ENCODE assay signal across 18 cellular contexts in the genomic region with DNA sequence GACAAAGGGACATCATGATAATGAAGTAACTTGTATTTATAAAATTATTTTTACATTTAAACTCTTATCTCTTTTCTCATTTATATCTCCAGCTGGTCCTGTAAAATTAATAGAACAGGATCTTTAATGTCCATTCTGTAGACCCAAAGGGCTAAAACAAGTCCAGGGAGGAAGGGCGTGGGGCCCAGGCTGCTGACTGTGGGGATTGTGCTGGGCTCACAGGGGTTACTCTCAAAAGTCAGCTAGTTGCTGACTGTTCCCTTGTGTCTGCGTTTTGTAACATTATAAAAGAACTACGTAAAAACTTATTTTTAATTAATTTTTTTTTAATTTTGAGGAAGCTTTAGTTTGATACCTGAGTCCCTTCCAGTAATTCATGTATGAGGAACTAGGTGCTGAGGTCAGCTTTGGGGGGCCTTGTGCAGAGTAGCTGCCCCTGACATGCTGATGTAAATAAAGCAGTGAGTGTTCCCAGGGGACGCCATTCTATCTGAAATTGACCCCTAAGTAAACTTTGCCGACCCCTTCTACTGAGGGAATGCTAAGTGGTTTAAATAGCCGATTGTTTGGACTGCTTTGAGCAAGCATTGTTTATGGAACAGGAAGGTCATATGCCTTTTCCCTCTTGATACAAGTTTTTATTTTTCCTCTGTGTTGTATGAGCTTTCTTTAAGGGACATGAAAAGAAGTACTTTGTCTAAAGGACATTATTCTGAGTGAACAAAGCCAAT. TPM values are rescaled to one million over a fixed set of nuclear protein-coding genes. Genes with fewer than 3 reads are reported as not detected.
A peak's percentile ranks its signal among the peaks of the same experiment; 100 is the strongest.
DNase-seq lines count a peak whose midpoint lies in the region; ATAC-seq, FAIRE-seq and TF ChIP-seq lines count a peak whose summit lies in the region.
"Had no signal": no experiment of that assay in that cellular context is flagged by ENCODE, and none has a peak within 500 bp of the region (broad histone marks: within the 10 kb centered on the region; RNA-seq: fewer than 3 reads in every experiment).

No MANE protein-coding gene starts in this region.

- H3K4me2 ChIP-seq in endothelial cell of umbilical vein (ENCODE audit: insufficient read depth, low read length) = peak overlapping the region; percentile 48

- no peaks in the 10 kb centered on the region for H4K20me1 ChIP-seq in endothelial cell of umbilical vein (replicated peaks; ENCODE audit: control insufficient read depth, extremely low read depth, insufficient read depth, low read length)

- H3K9me3 ChIP-seq in endothelial cell of umbilical vein (replicated peaks; ENCODE audit: control insufficient read depth, insufficient read depth, low read length) (no peaks in the 10 kb centered on the region), neutrophil (no peaks in the 10 kb centered on the region)
- H3K9me3 ChIP-seq: BLaER1 treated with 17β-estradiol and CSF1 and Interleukin-3, amounts not matched to agents 10 nM and 100 nM had no signal

- H2AFZ ChIP-seq in endothelial cell of umbilical vein (ENCODE audit: low read depth, low read length) = no peak overlapping the region

- no peak for ATAC-seq in GM18868 (IDR thresholded peaks at IDR 0.05; ENCODE audit: unreplicated experiment)
- ATAC-seq: PC-3 had no signal

- peak; percentile 8 for DNase-seq in COLO829 (ENCODE audit: low spot score)
- DNase-seq in endothelial cell of umbilical vein (ENCODE audit: low read depth, low spot score) = peak; percentile 86
- DNase-seq in left kidney (ENCODE audit: low read depth, low spot score) = peak; percentile 29
- DNase-seq in GM03348 (ENCODE audit: low spot score) = no peak
- no peak for DNase-seq in lower leg skin (ENCODE audit: low spot score in 2 of 2)
- DNase-seq in effector CD8-positive, alpha-beta T cell (lab: John Stamatoyannopoulos, UW) = no peak
- DNase-seq: GF-D8, GOT3, KBM-7, MV-4-11, NCI-H1417 treated with DMSO at 0.1 percent for 48 hours, NCI-H2029, NCI-H2171, NCI-H446, PC-3 had no signal

- no TSS peak for BruUV-seq in endothelial cell of umbilical vein (replicated peaks; lab: Mats Ljungman, UMichigan)

- WGBS in lower leg skin, 2 donors = 59 to 68% methylated on average over 6 of the region's 6 CpGs

- H3K36me3 ChIP-seq in endothelial cell of umbilical vein (ENCODE audit: control insufficient read depth in 2 of 2, extremely low read depth in 1 of 2, insufficient read depth in 2 of 2, low read length in 2 of 2) (peaks cover 0 to 3% of the 10 kb centered on the region in 2 experiments), neutrophil (no peaks in the 10 kb centered on the region)

- POLR2A ChIA-PET in endothelial cell of umbilical vein (lab: Charles Lee) = no interaction called here

- H3K9me1 ChIP-seq in endothelial cell of umbilical vein (replicated peaks; ENCODE audit: control insufficient read depth, extremely low read depth, insufficient read depth, low read length) = no peaks in the 10 kb centered on the region

- no peak for TF ChIP-seq POLR2A in endothelial cell of umbilical vein (IDR thresholded peaks at IDR 0.05; ENCODE audit: low read depth, low read length)
- no peak for TF ChIP-seq POLR2A in lower leg skin (IDR thresholded peaks at IDR 0.05)

- H3K4me3 ChIP-seq in endothelial cell of umbilical vein (replicated peaks in 1 of 3; ENCODE audit: insufficient read depth in 1 of 3, low read depth in 1 of 3, low read length in 3 of 3) (no peak overlapping the region), neutrophil (ENCODE audit: low read depth in 1 of 2, low read length in 1 of 2) (no peak overlapping the region), lower leg skin (ENCODE audit: low read depth, poor library complexity, severe bottlenecking) (no peak overlapping the region)
- H3K4me3 ChIP-seq: BLaER1 treated with 17β-estradiol and CSF1 and Interleukin-3, amounts not matched to agents 10 nM and 100 nM had no signal

- intact Hi-C loops in endothelial cell of umbilical vein (cut with micrococcal nuclease) = no loop called here
- intact Hi-C loops in lower leg skin (cut with DNase I; ENCODE audit: low total_unique reads) = no loop called here

- no peak overlapping the region for H3K9ac ChIP-seq in endothelial cell of umbilical vein (replicated peaks; ENCODE audit: extremely low read depth, insufficient read depth, low read length)

- dilution Hi-C loops in endothelial cell of umbilical vein (cut with MboI; ENCODE audit: extremely low pct_ligation_motif_present, low sequenced_read_pairs) = no loop called here

- FAIRE-seq in endothelial cell of umbilical vein (lab: Jason Lieb, UNC) = peak; percentile 57

- no peaks in the 10 kb centered on the region for H3K79me2 ChIP-seq in endothelial cell of umbilical vein (ENCODE audit: control insufficient read depth, insufficient read depth, low read length)

- no peak for TF ChIP-seq CTCF in endothelial cell of umbilical vein (IDR thresholded peaks at IDR 0.05; ENCODE audit: extremely low read depth in 1 of 2, insufficient read depth in 1 of 2, low read depth in 1 of 2, low read length in 2 of 2)
- TF ChIP-seq CTCF in neutrophil (IDR thresholded peaks at IDR 0.05) = no peak
- no peak for TF ChIP-seq CTCF in lower leg skin (IDR thresholded peaks at IDR 0.05)

- CTCF ChIA-PET in endothelial cell of umbilical vein (lab: Charles Lee) = interaction anchor here (1.2 to 1.9 kb wide), 2 partner anchors 9 to 36 kb away, joined by 5 to 9 read pairs; no protein-coding TSS in a partner anchor

- H3K4me1 ChIP-seq in endothelial cell of umbilical vein (ENCODE audit: control insufficient read depth, extremely low read depth, insufficient read depth, low read length) = peaks cover 9% of the 10 kb centered on the region
- peaks cover 14 to 21% of the 10 kb centered on the region in 2 experiments for H3K4me1 ChIP-seq in neutrophil (ENCODE audit: control insufficient read depth in 1 of 2, insufficient read depth in 1 of 2, low read depth in 1 of 2, low read length in 1 of 2)

- no peak overlapping the region for H3K27ac ChIP-seq in endothelial cell of umbilical vein (ENCODE audit: insufficient read depth, low read depth, low read length)
- H3K27ac ChIP-seq in neutrophil = peak overlapping the region; percentile 32
- H3K27ac ChIP-seq: BLaER1 treated with 17β-estradiol and CSF1 and Interleukin-3, amounts not matched to agents 10 nM and 100 nM had no signal

- H3K27me3 ChIP-seq in endothelial cell of umbilical vein (ENCODE audit: control insufficient read depth in 2 of 2, insufficient read depth in 2 of 2, low read length in 2 of 2) (no peaks in the 10 kb centered on the region), neutrophil (no peaks in the 10 kb centered on the region)
- H3K27me3 ChIP-seq: BLaER1 treated with 17β-estradiol and CSF1 and Interleukin-3, amounts not matched to agents 10 nM and 100 nM had no signal

TF ChIP-seq in endothelial cell of umbilical vein, 7 proteins besides CTCF, POLR2A, EP300 and RAD21:
- TF ChIP-seq, protein P1, sequence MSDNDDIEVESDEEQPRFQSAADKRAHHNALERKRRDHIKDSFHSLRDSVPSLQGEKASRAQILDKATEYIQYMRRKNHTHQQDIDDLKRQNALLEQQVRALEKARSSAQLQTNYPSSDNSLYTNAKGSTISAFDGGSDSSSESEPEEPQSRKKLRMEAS (IDR thresholded peaks at IDR 0.05; ENCODE audit: insufficient read depth, insufficient read length) = no peak
- no peak for TF ChIP-seq POLR2AphosphoS5 (IDR thresholded peaks at IDR 0.05; ENCODE audit: insufficient read depth, low read depth, low read length)
- no peak for TF ChIP-seq FOS (IDR thresholded peaks at IDR 0.05; ENCODE audit: borderline replicate concordance, insufficient read depth, low read length)
- no peak for TF ChIP-seq GATA2 (IDR thresholded peaks at IDR 0.05; ENCODE audit: insufficient read depth, insufficient read length, low read depth, low read length)
- no peak for TF ChIP-seq JUN (IDR thresholded peaks at IDR 0.05; ENCODE audit: borderline replicate concordance, insufficient read depth, insufficient read length, low read depth)
- no peak for TF ChIP-seq EZH2 (IDR thresholded peaks at IDR 0.05; ENCODE audit: borderline replicate concordance, low read depth, low read length, severe bottlenecking)
- TF ChIP-seq MYC (IDR thresholded peaks at IDR 0.05; ENCODE audit: low read depth, low read length) = no peak

RNA-seq across cellular contexts. Expression of gene MERTK, which starts 56.4 kb away (rescaled TPM):
- total RNA-seq in endothelial cell of umbilical vein = 37.3 TPM in 2 replicates
- 38.6 and 39.6 TPM in 2 replicates for polyA plus RNA-seq in endothelial cell of umbilical vein
- polyA plus RNA-seq in endothelial cell of umbilical vein (2011; cell fraction: cytosol; rRNA removed) = 25.8 and 31.1 TPM in 2 replicates
- polyA plus RNA-seq in endothelial cell of umbilical vein (2011; cell fraction: nucleus; rRNA removed) = 113 and 116 TPM in 2 replicates
- polyA plus RNA-seq in endothelial cell of umbilical vein (2012) = 18.1 and 27.2 TPM in 2 replicates
- 53.1 and 66.4 TPM in 2 replicates for polyA minus RNA-seq in endothelial cell of umbilical vein
- not detected for polyA minus RNA-seq in endothelial cell of umbilical vein (2011; cell fraction: cytosol; rRNA and poly(A)+ RNA removed)
- polyA minus RNA-seq in endothelial cell of umbilical vein (2011; cell fraction: nucleus; rRNA and poly(A)+ RNA removed) = 53.2 and 69.2 TPM in 2 replicates
- 1 to 10 TPM; 3.4 to 9.7 (median 4.9) TPM for total RNA-seq in lower leg skin

Comparison
In these comparisons a context has a peak if more than half of its experiments do, and no peak if none do; other contexts are left out.
1. DNase-seq: peak in COLO829 (single experiment), endothelial cell of umbilical vein (single experiment) and left kidney (single experiment); none in GM03348 (single experiment), lower leg skin (0 of 2) and effector CD8-positive, alpha-beta T cell (single experiment).